In the genomic region with DNA sequence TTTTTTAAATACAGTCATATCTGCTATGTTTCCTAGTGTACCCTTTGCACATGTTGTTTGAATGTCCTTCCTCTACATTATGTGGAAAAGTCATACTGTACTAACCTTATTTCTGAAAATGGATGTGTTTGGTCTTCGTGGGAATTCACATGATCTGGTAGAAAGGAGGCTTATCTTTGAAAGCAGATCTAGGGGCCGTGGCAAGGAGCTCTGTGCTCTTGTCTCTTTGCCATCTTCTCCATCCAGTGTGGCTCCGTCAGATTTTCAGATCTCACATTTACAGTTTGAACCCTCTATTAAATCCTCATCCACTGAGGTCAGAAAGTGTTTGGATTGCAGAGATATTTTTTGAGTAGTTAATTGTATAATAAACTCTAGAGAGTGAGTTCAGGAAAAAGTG, we compare ENCODE assay signal across 23 cellular contexts. TPM values are rescaled to one million over a fixed set of nuclear protein-coding genes. Genes with fewer than 3 reads are reported as not detected.
DNase-seq lines count a peak whose midpoint lies in the region; ATAC-seq and TF ChIP-seq lines count a peak whose summit lies in the region.
"Had no signal": no experiment of that assay in that cellular context is flagged by ENCODE, and none has a peak within 500 bp of the region (broad histone marks: within the 10 kb centered on the region; RNA-seq: fewer than 3 reads in every experiment).

No MANE protein-coding gene starts in this region.

- H3K27ac Mint-ChIP-seq in activated T-cell treated with anti-CD3 and anti-CD28 coated beads, Interleukin-2, amount 50 U/mL, for 24 hours, result peak overlapping the region; percentile 47
- H3K27ac Mint-ChIP-seq in activated naive CD8-positive, alpha-beta T cell treated with anti-CD3 and anti-CD28 coated beads, Interleukin-2, amount 10 ng/mL, durations not matched to agents 7 days and 5 days, result peak overlapping the region; percentile 88
- H3K27ac Mint-ChIP-seq in naive thymus-derived CD4-positive, alpha-beta T cell, result peak overlapping the region in 7 of 9 donors; percentile 28 to 85 (median 72)

- no peak for DNase-seq in activated T-cell treated with anti-CD3 and anti-CD28 coated beads, Interleukin-2, amount 50 U/mL, for 24 hours
- DNase-seq in activated T-cell treated with anti-CD3 and anti-CD28 coated beads, Interleukin-2, amount 50 U/mL, for 48 hours, result no peak
- no peak for DNase-seq in activated naive CD8-positive, alpha-beta T cell treated with anti-CD3 and anti-CD28 coated beads, Interleukin-2, amount 10 ng/mL, durations not matched to agents 7 days and 5 days
- no peak for DNase-seq in naive thymus-derived CD4-positive, alpha-beta T cell
- no peak for DNase-seq in posterior cingulate gyrus
- no peak for DNase-seq in NCI-H1105 (lab: John Stamatoyannopoulos, UW)
- no peak for DNase-seq in NCI-H526 treated with DMSO at 0.1 percent for 48 hours (lab: John Stamatoyannopoulos, UW)
- DNase-seq: activated CD4-positive, alpha-beta T cell treated with anti-CD3 and anti-CD28 coated beads, Interleukin-2, amount 50 U/mL, for 1 hour; activated gamma-delta T cell; EL; foreskin fibroblast; left cardiac atrium; MV-4-11; NCI-H2081; NCI-H510A treated with DMSO at 0.1 percent for 48 hours; occipital lobe; SJCRH30; stimulated activated CD4-positive, alpha-beta T cell treated with anti-CD3 and anti-CD28 coated beads, Interleukin-1b, Interleukin-23, amount 100 ng/mL, for 48 hours; substantia nigra; T1000 had no signal

- no peak overlapping the region for H2AFZ ChIP-seq in Loucy (ENCODE audit: low read length)

- peak overlapping the region; percentile 19 for H3K4me3 ChIP-seq in Loucy (ENCODE audit: low read length, poor library complexity, severe bottlenecking)
- H3K4me3 ChIP-seq in naive thymus-derived CD4-positive, alpha-beta T cell (ENCODE audit: low read length), result no peak overlapping the region
- H3K4me3 ChIP-seq: SJCRH30 had no signal

- H3K9me3 Mint-ChIP-seq in activated T-cell treated with anti-CD3 and anti-CD28 coated beads, Interleukin-2, amount 50 U/mL, for 24 hours, result no peaks in the 10 kb centered on the region
- H3K9me3 Mint-ChIP-seq in activated naive CD8-positive, alpha-beta T cell treated with anti-CD3 and anti-CD28 coated beads, Interleukin-2, amount 10 ng/mL, durations not matched to agents 7 days and 5 days, result no peaks in the 10 kb centered on the region
- H3K9me3 Mint-ChIP-seq in naive thymus-derived CD4-positive, alpha-beta T cell, result peaks cover 0 to 1% (median 0%) of the 10 kb centered on the region in 11 donors

- H3K27me3 ChIP-seq in Loucy (ENCODE audit: insufficient read depth, low read length, poor library complexity, severe bottlenecking), result no peaks in the 10 kb centered on the region
- no peaks in the 10 kb centered on the region for H3K27me3 ChIP-seq in naive thymus-derived CD4-positive, alpha-beta T cell (ENCODE audit: control insufficient read depth in 2 of 2, insufficient read depth in 2 of 2, low read length in 2 of 2)
- H3K27me3 ChIP-seq: SJCRH30 had no signal

- H3K36me3 ChIP-seq in Loucy (ENCODE audit: insufficient read depth, low read length), result peaks cover 5% of the 10 kb centered on the region; the same call in 1 of the 2 replicates
- H3K36me3 ChIP-seq in naive thymus-derived CD4-positive, alpha-beta T cell (ENCODE audit: control insufficient read depth in 2 of 3, insufficient read depth in 3 of 3, low read length in 3 of 3), result peaks cover 0 to 3% (median 0%) of the 10 kb centered on the region in 3 experiments
- H3K36me3 ChIP-seq: SJCRH30 had no signal

- H3K4me3 Mint-ChIP-seq in activated T-cell treated with anti-CD3 and anti-CD28 coated beads, Interleukin-2, amount 50 U/mL, for 24 hours, result peak overlapping the region; percentile 47
- peak overlapping the region; percentile 85 for H3K4me3 Mint-ChIP-seq in activated naive CD8-positive, alpha-beta T cell treated with anti-CD3 and anti-CD28 coated beads, Interleukin-2, amount 10 ng/mL, durations not matched to agents 7 days and 5 days
- peak overlapping the region; percentile 2 to 82 (median 61) for H3K4me3 Mint-ChIP-seq in naive thymus-derived CD4-positive, alpha-beta T cell

- H3K27ac ChIP-seq in naive thymus-derived CD4-positive, alpha-beta T cell (ENCODE audit: low read depth, low read length), result no peak overlapping the region
- H3K27ac ChIP-seq: SJCRH30 had no signal

- H4K20me1 ChIP-seq in Loucy (ENCODE audit: insufficient read depth, low read length, poor library complexity, severe bottlenecking), result peaks cover 22% of the 10 kb centered on the region

- peak; percentile 19 for ATAC-seq in activated naive CD8-positive, alpha-beta T cell treated with anti-CD3 and anti-CD28 coated beads, Interleukin-2, amount 10 ng/mL, durations not matched to agents 7 days and 5 days (ENCODE audit: low read depth)
- no peak for ATAC-seq in naive thymus-derived CD4-positive, alpha-beta T cell
- ATAC-seq: HepG2, left cardiac atrium, sciatic nerve had no signal

- no peaks in the 10 kb centered on the region for H3K9me3 ChIP-seq in Loucy (ENCODE audit: insufficient read depth, low read depth, low read length)
- no peaks in the 10 kb centered on the region for H3K9me3 ChIP-seq in naive thymus-derived CD4-positive, alpha-beta T cell (ENCODE audit: control insufficient read depth in 2 of 3, low read length in 3 of 3)
- H3K9me3 ChIP-seq: SJCRH30 had no signal

- peaks cover 30% of the 10 kb centered on the region for H3K36me3 Mint-ChIP-seq in activated T-cell treated with anti-CD3 and anti-CD28 coated beads, Interleukin-2, amount 50 U/mL, for 24 hours (ENCODE audit: low read depth)
- peaks cover 17% of the 10 kb centered on the region for H3K36me3 Mint-ChIP-seq in activated naive CD8-positive, alpha-beta T cell treated with anti-CD3 and anti-CD28 coated beads, Interleukin-2, amount 10 ng/mL, durations not matched to agents 7 days and 5 days
- peaks cover 4 to 17% (median 8%) of the 10 kb centered on the region in 5 donors for H3K36me3 Mint-ChIP-seq in naive thymus-derived CD4-positive, alpha-beta T cell

- peaks cover 66% of the 10 kb centered on the region for H3K79me2 ChIP-seq in Loucy (ENCODE audit: insufficient read depth, low read length)

- CTCF ChIA-PET in naive thymus-derived CD4-positive, alpha-beta T cell (lab: Charles Lee), result no interaction called here

- peaks cover 82% of the 10 kb centered on the region for H3K4me1 Mint-ChIP-seq in activated T-cell treated with anti-CD3 and anti-CD28 coated beads, Interleukin-2, amount 50 U/mL, for 24 hours (ENCODE audit: low read depth)
- H3K4me1 Mint-ChIP-seq in activated naive CD8-positive, alpha-beta T cell treated with anti-CD3 and anti-CD28 coated beads, Interleukin-2, amount 10 ng/mL, durations not matched to agents 7 days and 5 days, result peaks cover 62% of the 10 kb centered on the region
- H3K4me1 Mint-ChIP-seq in naive thymus-derived CD4-positive, alpha-beta T cell, result peaks cover 51 to 91% (median 89%) of the 10 kb centered on the region in 7 donors

- intact Hi-C loops in naive thymus-derived CD4-positive, alpha-beta T cell (cut with micrococcal nuclease), result no loop called here
- intact Hi-C loops in posterior cingulate gyrus (cut with DNase I), result no loop called here

- H3K9me2 ChIP-seq in Loucy (replicated peaks; ENCODE audit: low read depth, low read length), result no peaks in the 10 kb centered on the region

- no peaks in the 10 kb centered on the region for H3F3A ChIP-seq in Loucy (ENCODE audit: low read depth)

- TF ChIP-seq CTCF in Loucy (conservative IDR thresholded peaks at IDR 0.05; ENCODE audit: low read length), result no peak

- H3K4me1 ChIP-seq in Loucy (ENCODE audit: insufficient read depth, low read length, poor library complexity, severe bottlenecking), result peaks cover 18% of the 10 kb centered on the region
- peaks cover 0 to 7% of the 10 kb centered on the region in 2 donors for H3K4me1 ChIP-seq in naive thymus-derived CD4-positive, alpha-beta T cell (ENCODE audit: control insufficient read depth in 2 of 2, insufficient read depth in 2 of 2, low read length in 2 of 2)
- H3K4me1 ChIP-seq: SJCRH30 had no signal

- POLR2A ChIA-PET in activated naive CD8-positive, alpha-beta T cell treated with anti-CD3 and anti-CD28 coated beads, Interleukin-2, amount 10 ng/mL, durations not matched to agents 7 days and 5 days (lab: Charles Lee), result interaction anchor here (0.9 to 4.9 kb wide), 4 partner anchors 9 to 56 kb away, joined by 3 to 37 read pairs (median 18); a partner anchor contains a TSS
- POLR2A ChIA-PET in naive thymus-derived CD4-positive, alpha-beta T cell (lab: Charles Lee), result interaction anchor here (1.5 kb wide), 1 partner anchor 56 kb away, joined by 9 read pairs; a partner anchor contains a TSS

- no peaks in the 10 kb centered on the region for H3K27me3 Mint-ChIP-seq in activated T-cell treated with anti-CD3 and anti-CD28 coated beads, Interleukin-2, amount 50 U/mL, for 24 hours
- no peaks in the 10 kb centered on the region for H3K27me3 Mint-ChIP-seq in activated naive CD8-positive, alpha-beta T cell treated with anti-CD3 and anti-CD28 coated beads, Interleukin-2, amount 10 ng/mL, durations not matched to agents 7 days and 5 days
- no peaks in the 10 kb centered on the region for H3K27me3 Mint-ChIP-seq in naive thymus-derived CD4-positive, alpha-beta T cell

- H3K9ac ChIP-seq in Loucy (ENCODE audit: low read depth, low read length, poor library complexity, severe bottlenecking), result no peak overlapping the region

- peak overlapping the region; percentile 43 for H3K4me2 ChIP-seq in Loucy (ENCODE audit: low read depth, low read length, poor library complexity, severe bottlenecking)

RNA-seq across cellular contexts. Expression of a gene that starts 32.9 kb away (rescaled TPM):
- 10 to 100 TPM; 44.6 to 47.1 TPM for total RNA-seq in activated naive CD8-positive, alpha-beta T cell treated with anti-CD3 and anti-CD28 coated beads, Interleukin-2, amount 10 ng/mL, durations not matched to agents 7 days and 5 days
- total RNA-seq in naive thymus-derived CD4-positive, alpha-beta T cell, result 10 to 100 TPM; 26.3 to 45.1 (median 33.9) TPM
- 10 to 100 TPM; 21.8 to 22.3 TPM for polyA plus RNA-seq in naive thymus-derived CD4-positive, alpha-beta T cell

RNA-seq across cellular contexts. Expression of a gene that starts 56.3 kb away (rescaled TPM):
- 10 to 100 TPM; 16.3 to 18.1 TPM for total RNA-seq in activated naive CD8-positive, alpha-beta T cell treated with anti-CD3 and anti-CD28 coated beads, Interleukin-2, amount 10 ng/mL, durations not matched to agents 7 days and 5 days
- total RNA-seq in naive thymus-derived CD4-positive, alpha-beta T cell, result 10 to 100 TPM; 10.4 to 13.9 (median 11.3) TPM
- polyA plus RNA-seq in naive thymus-derived CD4-positive, alpha-beta T cell, result 10 to 100 TPM in 1 of 2 donors, 1 to 10 TPM in 1; 7.3 to 15.3 TPM
